ENCODE assay signal across 8 cellular contexts in the genomic region with DNA sequence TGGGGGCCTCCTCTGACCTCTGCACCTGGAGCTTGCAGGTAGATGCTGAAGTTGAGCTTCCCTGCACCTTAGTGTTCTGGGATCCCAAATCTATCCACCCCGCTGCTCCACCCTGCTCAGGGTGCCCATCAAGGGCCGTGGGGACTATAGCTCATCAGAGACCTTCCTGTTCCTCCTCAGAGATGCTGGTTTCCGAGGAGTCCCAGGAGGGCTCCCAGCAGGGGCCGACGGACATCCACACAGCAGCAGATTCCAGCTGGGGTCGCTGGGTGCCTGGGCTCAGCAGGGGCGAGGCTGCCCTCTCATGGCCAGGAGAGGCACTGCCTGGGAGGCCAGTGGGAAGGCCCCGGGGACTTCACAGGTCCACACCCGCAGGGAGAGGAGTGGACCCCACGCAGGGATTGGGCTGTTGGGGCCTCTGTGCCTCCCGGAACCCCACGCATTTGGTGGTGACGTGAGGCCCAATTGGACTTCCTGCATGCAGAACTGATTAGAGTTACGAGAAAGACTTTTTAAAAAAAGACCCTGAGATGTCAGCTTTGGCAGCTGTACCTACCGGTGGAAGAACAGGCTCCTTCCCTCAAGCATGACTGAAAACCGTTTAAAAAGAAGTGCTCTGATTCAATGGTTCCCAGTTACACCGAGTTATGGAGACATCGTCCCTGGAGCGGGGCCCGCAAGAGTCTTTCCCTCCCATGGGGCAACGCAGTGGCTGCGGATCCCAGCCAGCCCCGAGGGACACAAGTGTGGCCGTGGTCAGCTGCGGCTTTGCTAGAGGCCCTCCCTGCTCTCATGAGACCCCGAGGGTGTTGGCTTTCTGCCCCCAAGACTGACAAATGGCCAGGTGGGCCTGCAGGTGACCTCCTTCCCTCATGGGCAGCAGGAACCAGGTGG. TPM values are rescaled to one million over a fixed set of nuclear protein-coding genes. Genes with fewer than 3 reads are reported as not detected.
DNase-seq lines count a peak whose midpoint lies in the region; ATAC-seq and TF ChIP-seq lines count a peak whose summit lies in the region.

No MANE protein-coding gene starts in this region.

- peaks cover 2% of the 10 kb centered on the region for H3K27me3 Mint-ChIP-seq in HFFc6 (ENCODE audit: insufficient read depth)

- peaks cover 25% of the 10 kb centered on the region for H3K4me1 Mint-ChIP-seq in HFFc6 (ENCODE audit: low read depth)

- no peaks in the 10 kb centered on the region for H3K27me3 ChIP-seq in GM06990 (replicated peaks; ENCODE audit: control insufficient read depth, insufficient read depth, low read length)

- DNase-seq in GM06990 (ENCODE audit: extremely low read depth, insufficient read length) (peak; percentile 80), HFFc6 (peak; percentile 31), NCI-H2107 treated with DMSO at 0.1 percent for 48 hours (lab: John Stamatoyannopoulos, UW; ENCODE audit: unreplicated experiment) (peak; percentile 40), caudate nucleus (lab: John Stamatoyannopoulos, UW) (peak in 38 of 61 donors; percentile 4 to 59 (median 22)), left kidney (ENCODE audit: low read depth, low spot score) (peak; percentile 89)
- peak; percentile 42 to 53 (median 52) for DNase-seq in activated CD4-positive, CD25-positive, alpha-beta regulatory T cell (lab: John Stamatoyannopoulos, UW)
- DNase-seq in stimulated activated CD4-positive, alpha-beta T cell treated with anti-CD3 and anti-CD28 coated beads, Interleukin-4, amount 100 ng/mL, for 4 hours, result peak; percentile 63 to 67

- no peaks in the 10 kb centered on the region for H3K36me3 Mint-ChIP-seq in HFFc6 (ENCODE audit: low read depth)

- peak overlapping the region; percentile 29 for H3K4me3 ChIP-seq in GM06990 (replicated peaks; ENCODE audit: low read depth, low read length)

- no peaks in the 10 kb centered on the region for H3K36me3 ChIP-seq in GM06990 (ENCODE audit: control insufficient read depth, insufficient read depth, low read length)

- H3K27ac ChIP-seq in caudate nucleus (ENCODE audit: low read depth, low read length), result peak overlapping the region; percentile 3

- ATAC-seq in GM21367 (IDR thresholded peaks at IDR 0.05; ENCODE audit: unreplicated experiment), result no peak

- H3K27ac Mint-ChIP-seq in HFFc6, result no peak overlapping the region

- TF ChIP-seq CTCF in GM06990 (IDR thresholded peaks at IDR 0.05; ENCODE audit: insufficient read depth, low read length, poor library complexity, severe bottlenecking) (peak; percentile 99), HFFc6 (IDR thresholded peaks at IDR 0.05) (peak; percentile 94)

- H3K9me3 Mint-ChIP-seq in HFFc6, result no peaks in the 10 kb centered on the region

- H3K4me3 Mint-ChIP-seq in HFFc6, result no peak overlapping the region

RNA-seq across cellular contexts. Expression of a gene that starts 25.3 kb away (rescaled TPM):
- 1 to 10 TPM; 2.7 to 6.5 (median 3.4) TPM for total RNA-seq in HFFc6 (2021; fragmentation: NEBNext Ultra II Directional; extraction: Animal tissue kit (Norgen Biotek cat#: 25700))

Comparison
In these comparisons a context has a peak if more than half of its experiments do, and no peak if none do; other contexts are left out.
1. DNase-seq: peak in every context shown above with its lines; median percentile 89 in left kidney; 80 in GM06990; 65 in stimulated activated CD4-positive, alpha-beta T cell treated with anti-CD3 and anti-CD28 coated beads, Interleukin-4, amount 100 ng/mL, for 4 hours; 52 in activated CD4-positive, CD25-positive, alpha-beta regulatory T cell; 40 in NCI-H2107 treated with DMSO at 0.1 percent for 48 hours; 31 in HFFc6; 22 in caudate nucleus.